ENCODE assay signal across 17 cellular contexts in genomic region chr5:98157368-98157767, GRCh38.
"Had no signal": no experiment of that assay in that cellular context is flagged by ENCODE, and none has a peak within 500 bp of the region (broad histone marks: within the 10 kb centered on the region; RNA-seq: fewer than 3 reads in every experiment).

No MANE protein-coding gene starts in this region.

- DNase-seq: cortex of kidney; dorsolateral prefrontal cortex; effector CD8-positive, alpha-beta T cell; heart left ventricle; hippocampal formation; kidney glomerular epithelial cell; mesendoderm; naive thymus-derived CD4-positive, alpha-beta T cell; nucleus accumbens; ovary; small intestine; stimulated activated CD4-positive, alpha-beta T cell treated with anti-CD3 and anti-CD28 coated beads, Interleukin-2, amount 100 ng/mL, for 48 hours; stimulated activated naive CD4-positive, alpha-beta T cell treated with Interleukin-2 at 50 U/mL for 16 hours; thyroid gland had no signal

- H3K27me3 ChIP-seq: heart left ventricle, ovary, right atrium auricular region, suprapubic skin, thyroid gland had no signal

- H3K36me3 ChIP-seq: heart left ventricle, ovary, right atrium auricular region, suprapubic skin, thyroid gland had no signal

- H3K9me3 ChIP-seq: ovary, right atrium auricular region, suprapubic skin, thyroid gland had no signal

- H3K27ac ChIP-seq: dorsolateral prefrontal cortex, heart left ventricle, ovary, right atrium auricular region, suprapubic skin, thyroid gland had no signal

- H3K4me1 ChIP-seq: heart left ventricle, right atrium auricular region, suprapubic skin, thyroid gland had no signal

- H3K4me1 Mint-ChIP-seq: naive thymus-derived CD4-positive, alpha-beta T cell had no signal

- H3K9me3 Mint-ChIP-seq: naive thymus-derived CD4-positive, alpha-beta T cell; type B pancreatic cell had no signal

- H3K4me3 ChIP-seq: dorsolateral prefrontal cortex, heart left ventricle, ovary, right atrium auricular region, suprapubic skin, thyroid gland had no signal

- H3K27ac Mint-ChIP-seq: naive thymus-derived CD4-positive, alpha-beta T cell; type B pancreatic cell had no signal

- H3K27me3 Mint-ChIP-seq: type B pancreatic cell had no signal

- H3K4me3 Mint-ChIP-seq: naive thymus-derived CD4-positive, alpha-beta T cell; type B pancreatic cell had no signal

- ATAC-seq: heart left ventricle; naive thymus-derived CD4-positive, alpha-beta T cell had no signal

- H3K36me3 Mint-ChIP-seq: naive thymus-derived CD4-positive, alpha-beta T cell; type B pancreatic cell had no signal
